26 cellular contexts compared by ENCODE assay signal in the genomic region with DNA sequence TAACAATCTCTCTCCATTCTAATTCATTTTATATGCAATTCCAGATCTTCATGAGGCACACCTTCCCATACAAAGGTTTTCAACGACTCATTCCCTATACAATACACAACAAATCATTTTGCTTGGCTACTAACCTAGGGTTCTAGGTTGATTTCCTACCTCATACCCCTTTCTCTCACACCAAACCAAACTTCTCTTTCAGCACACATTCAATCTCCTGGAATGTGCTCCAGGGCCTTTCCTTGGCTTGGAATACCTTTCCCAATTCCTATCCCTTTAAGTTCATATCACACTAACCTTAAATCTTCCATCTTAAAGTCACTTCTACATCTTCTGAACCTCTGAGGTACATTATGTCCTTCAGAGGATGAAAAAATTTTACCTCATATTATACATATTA. TPM values are rescaled to one million over a fixed set of nuclear protein-coding genes. Genes with fewer than 3 reads are reported as not detected.
DNase-seq lines count a peak whose midpoint lies in the region; ATAC-seq, FAIRE-seq and TF ChIP-seq lines count a peak whose summit lies in the region.
"Had no signal": no experiment of that assay in that cellular context is flagged by ENCODE, and none has a peak within 500 bp of the region (broad histone marks: within the 10 kb centered on the region; RNA-seq: fewer than 3 reads in every experiment).

No MANE protein-coding gene starts in this region.

- ATAC-seq in GM23338 = no peak
- ATAC-seq in activated T-helper 17 cell treated with anti-CD3 and anti-CD28 coated beads, Interleukin-2, amount 50 U/mL, for 72 hours (replicated peaks) = no peak
- no peak for ATAC-seq in GM18505 (IDR thresholded peaks at IDR 0.05; ENCODE audit: unreplicated experiment)
- ATAC-seq: activated CD4-positive, alpha-beta T cell treated with anti-CD3 and anti-CD28 coated beads for 36 hours; heart left ventricle; left lung; right lobe of liver; stimulated activated naive CD8-positive, alpha-beta T cell treated with anti-CD3 and anti-CD28 coated beads, Interleukin-15, amount 100 ng/mL, for 72 hours had no signal

- H3F3A ChIP-seq in GM23338 (replicated peaks; ENCODE audit: low read depth) = no peaks in the 10 kb centered on the region
- H3F3A ChIP-seq in smooth muscle cell (ENCODE audit: low read depth) = peaks cover 9% of the 10 kb centered on the region

- no peaks in the 10 kb centered on the region for H3K9me3 ChIP-seq in smooth muscle cell (replicated peaks; ENCODE audit: low read depth)
- H3K9me3 ChIP-seq: heart left ventricle, left lung, MG63, right lobe of liver, tibial artery had no signal

- no peak overlapping the region for H2AFZ ChIP-seq in GM23338
- no peak overlapping the region for H2AFZ ChIP-seq in smooth muscle cell (ENCODE audit: low read depth)
- H2AFZ ChIP-seq: parathyroid adenoma had no signal

- H3K4me1 Mint-ChIP-seq in GM23338 (peaks cover 8% of the 10 kb centered on the region; the same call in 2 of the 3 replicates), immature natural killer cell (peaks cover 46 to 62% of the 10 kb centered on the region in 2 donors)
- peaks cover 24% of the 10 kb centered on the region for H3K4me1 Mint-ChIP-seq in activated T-helper 17 cell treated with anti-CD3 and anti-CD28 coated beads, Interleukin-2, amount 50 U/mL, for 72 hours
- H3K4me1 Mint-ChIP-seq: CD14-positive monocyte, nephron progenitor cell had no signal

- no peak overlapping the region for H3K27ac Mint-ChIP-seq in GM23338
- H3K27ac Mint-ChIP-seq in activated T-helper 17 cell treated with anti-CD3 and anti-CD28 coated beads, Interleukin-2, amount 50 U/mL, for 72 hours = peak overlapping the region; percentile 100
- peak overlapping the region; percentile 55 to 100 (median 85) for H3K27ac Mint-ChIP-seq in immature natural killer cell
- H3K27ac Mint-ChIP-seq: activated CD4-positive, alpha-beta T cell treated with anti-CD3 and anti-CD28 coated beads for 36 hours; activated naive CD4-positive, alpha-beta T cell treated with anti-CD3 and anti-CD28 coated beads for 36 hours; CD14-positive monocyte; nephron progenitor cell had no signal

- DNase-seq in GM23338 (ENCODE audit: low spot score) (peak; percentile 30), immature natural killer cell (no peak), smooth muscle cell (lab: John Stamatoyannopoulos, UW; ENCODE audit: unreplicated experiment) (no peak), RCC 7860 (ENCODE audit: low spot score) (no peak), NCI-H345 treated with DMSO at 0.1 percent for 48 hours (lab: John Stamatoyannopoulos, UW; ENCODE audit: unreplicated experiment) (no peak)
- DNase-seq: activated CD4-positive, alpha-beta T cell treated with anti-CD3 and anti-CD28 coated beads for 36 hours; activated naive CD4-positive, alpha-beta T cell treated with anti-CD3 and anti-CD28 coated beads for 36 hours; activated T-cell treated with anti-CD3 and anti-CD28 coated beads, Interleukin-2, amount 50 U/mL, for 48 hours; amniotic stem cell; dermis blood vessel endothelial cell; DMS 273 treated with DMSO at 0.1 percent for 48 hours; GOT3; heart left ventricle; left lung; MG63; midbrain; NCI-H1417 treated with DMSO at 0.1 percent for 48 hours; NCI-H526; nephron progenitor cell; right lobe of liver; stimulated activated naive CD8-positive, alpha-beta T cell treated with anti-CD3 and anti-CD28 coated beads, Interleukin-15, amount 100 ng/mL, for 72 hours; tibial artery had no signal

- H3K27me3 ChIP-seq in GM23338 (ENCODE audit: insufficient read depth) (no peaks in the 10 kb centered on the region), smooth muscle cell (ENCODE audit: low read depth) (no peaks in the 10 kb centered on the region)
- H3K27me3 ChIP-seq: heart left ventricle, left lung, MG63, right lobe of liver, tibial artery had no signal

- 0 out of 2 replicates have a peak, but pooled peaks cover 3% of the 10 kb centered on the region for H3K79me2 ChIP-seq in GM23338 (replicated peaks; ENCODE audit: insufficient read depth)
- H3K79me2 ChIP-seq in smooth muscle cell (ENCODE audit: low read depth) = peaks cover 31% of the 10 kb centered on the region
- H3K79me2 ChIP-seq: parathyroid adenoma had no signal

- TF ChIP-seq POLR2A in GM18505 (IDR thresholded peaks at IDR 0.05; ENCODE audit: borderline replicate concordance, extremely low read depth, insufficient read depth, insufficient read length) = no peak

- H3K4me3 Mint-ChIP-seq in GM23338 (no peak overlapping the region), immature natural killer cell (no peak overlapping the region)
- H3K4me3 Mint-ChIP-seq in activated T-helper 17 cell treated with anti-CD3 and anti-CD28 coated beads, Interleukin-2, amount 50 U/mL, for 72 hours = peak overlapping the region; percentile 9
- H3K4me3 Mint-ChIP-seq: activated CD4-positive, alpha-beta T cell treated with anti-CD3 and anti-CD28 coated beads for 36 hours; activated naive CD4-positive, alpha-beta T cell treated with anti-CD3 and anti-CD28 coated beads for 36 hours; CD14-positive monocyte; nephron progenitor cell; stimulated activated naive CD8-positive, alpha-beta T cell treated with anti-CD3 and anti-CD28 coated beads, Interleukin-15, amount 100 ng/mL, for 72 hours had no signal

- H3K9ac ChIP-seq in smooth muscle cell (ENCODE audit: low read depth) = no peak overlapping the region
- H3K9ac ChIP-seq: parathyroid adenoma had no signal

- H3K27me3 Mint-ChIP-seq in GM23338 (ENCODE audit: insufficient read depth, low read depth, poor library complexity) (peaks cover 2% of the 10 kb centered on the region), immature natural killer cell (ENCODE audit: low read depth in 3 of 3) (peaks cover 2 to 10% (median 5%) of the 10 kb centered on the region in 3 donors)
- no peaks in the 10 kb centered on the region for H3K27me3 Mint-ChIP-seq in activated T-helper 17 cell treated with anti-CD3 and anti-CD28 coated beads, Interleukin-2, amount 50 U/mL, for 72 hours
- H3K27me3 Mint-ChIP-seq: activated CD4-positive, alpha-beta T cell treated with anti-CD3 and anti-CD28 coated beads for 36 hours; stimulated activated naive CD8-positive, alpha-beta T cell treated with anti-CD3 and anti-CD28 coated beads, Interleukin-15, amount 100 ng/mL, for 72 hours had no signal

- no peaks in the 10 kb centered on the region; the same call in 1 of the 2 replicates for H3K4me1 ChIP-seq in GM23338 (ENCODE audit: insufficient read depth)
- H3K4me1 ChIP-seq in smooth muscle cell (ENCODE audit: low read depth) = peaks cover 23% of the 10 kb centered on the region

- WGBS in smooth muscle cell (ENCODE audit: low lambda C conversion rate) = 91% methylated on average over 1 of the region's 1 CpG

- H3K4me3 ChIP-seq in GM23338 (no peak overlapping the region), smooth muscle cell (no peak overlapping the region)
- H3K4me3 ChIP-seq: heart left ventricle, left lung, MG63, right lobe of liver, tibial artery had no signal

- H3K27ac ChIP-seq in GM23338 (ENCODE audit: low read depth) = no peak overlapping the region
- peak overlapping the region; percentile 35 for H3K27ac ChIP-seq in smooth muscle cell (ENCODE audit: low read depth)
- H3K27ac ChIP-seq: parathyroid adenoma had no signal

- peaks cover 4% of the 10 kb centered on the region; the same call in 1 of the 2 replicates for H3K36me3 ChIP-seq in GM23338 (ENCODE audit: insufficient read depth)
- no peaks in the 10 kb centered on the region for H3K36me3 ChIP-seq in smooth muscle cell (ENCODE audit: low read depth)
- H3K36me3 ChIP-seq: MG63, right lobe of liver had no signal

- H3K36me3 Mint-ChIP-seq in GM23338 (ENCODE audit: low read depth) = no peaks in the 10 kb centered on the region
- H3K36me3 Mint-ChIP-seq in activated T-helper 17 cell treated with anti-CD3 and anti-CD28 coated beads, Interleukin-2, amount 50 U/mL, for 72 hours (ENCODE audit: low read depth) = peaks cover 9% of the 10 kb centered on the region
- peaks cover under 1 to 5% (median under 1%) of the 10 kb centered on the region in 3 donors for H3K36me3 Mint-ChIP-seq in immature natural killer cell

- no peaks in the 10 kb centered on the region for H3K9me2 ChIP-seq in GM23338 (ENCODE audit: insufficient read depth)

- H3K4me2 ChIP-seq in GM23338 = no peak overlapping the region
- H3K4me2 ChIP-seq in smooth muscle cell = no peak overlapping the region

- no peaks in the 10 kb centered on the region for H3K9me3 Mint-ChIP-seq in GM23338
- no peaks in the 10 kb centered on the region for H3K9me3 Mint-ChIP-seq in activated T-helper 17 cell treated with anti-CD3 and anti-CD28 coated beads, Interleukin-2, amount 50 U/mL, for 72 hours
- no peaks in the 10 kb centered on the region for H3K9me3 Mint-ChIP-seq in immature natural killer cell
- H3K9me3 Mint-ChIP-seq: activated naive CD4-positive, alpha-beta T cell treated with anti-CD3 and anti-CD28 coated beads for 36 hours; nephron progenitor cell; stimulated activated naive CD8-positive, alpha-beta T cell treated with anti-CD3 and anti-CD28 coated beads, Interleukin-15, amount 100 ng/mL, for 72 hours had no signal

- H4K20me1 ChIP-seq in GM23338 (replicated peaks; ENCODE audit: insufficient read depth) (no peaks in the 10 kb centered on the region), smooth muscle cell (ENCODE audit: low read depth) (no peaks in the 10 kb centered on the region)

- TF ChIP-seq CTCF in GM23338 (conservative IDR thresholded peaks at IDR 0.05; ENCODE audit: low read depth in 2 of 2) = no peak
- no peak for TF ChIP-seq CTCF in smooth muscle cell (IDR thresholded peaks at IDR 0.05; ENCODE audit: borderline replicate concordance, insufficient read depth, poor library complexity, severe bottlenecking)

- no peak for FAIRE-seq in RCC 7860 (lab: Jason Lieb, UNC)

RNA-seq across cellular contexts. Expression of gene MTERF2, which starts 38.7 kb away (rescaled TPM):
- total RNA-seq in GM23338 (2014; rRNA removed; shearing (Covaris generic)) = 4.7 and 9.2 TPM in 2 replicates
- 9.1 and 11.0 TPM in 2 replicates for polyA plus RNA-seq in GM23338 (2016; fragmentation: Nextera tagmentation; extraction: Ambion mirVana)
- 10 to 100 TPM in 1 of 2 donors, 1 to 10 TPM in 1; 9.0 to 10.9 TPM for total RNA-seq in activated T-helper 17 cell treated with anti-CD3 and anti-CD28 coated beads, Interleukin-2, amount 50 U/mL, for 72 hours
- 10 to 100 TPM in 1 of 3 donors, 1 to 10 TPM in 2; 7.7 to 10.6 (median 9.7) TPM for polyA plus RNA-seq in immature natural killer cell
- 2.8 and 5.8 TPM in 2 replicates for total RNA-seq in smooth muscle cell
- polyA plus RNA-seq in smooth muscle cell = 5.0 and 8.4 TPM in 2 replicates
